33 cellular contexts compared by ENCODE assay signal in genomic region chr14:84080961-84081360, GRCh38.
"Had no signal": no experiment of that assay in that cellular context is flagged by ENCODE, and none has a peak within 500 bp of the region (broad histone marks: within the 10 kb centered on the region; RNA-seq: fewer than 3 reads in every experiment).

No MANE protein-coding gene starts in this region.

- H3K9me3 ChIP-seq: SJCRH30 had no signal

- H3K27me3 ChIP-seq: brain microvascular endothelial cell, SJCRH30 had no signal

- H3K27me3 Mint-ChIP-seq: activated CD4-positive, alpha-beta memory T cell treated with anti-CD3 and anti-CD28 coated beads, Interleukin-2, amount 10 ng/mL, durations not matched to agents 7 days and 5 days; activated CD8-positive, alpha-beta memory T cell treated with anti-CD3 and anti-CD28 coated beads, Interleukin-2, amount 10 ng/mL, durations not matched to agents 7 days and 5 days; activated naive CD8-positive, alpha-beta T cell treated with anti-CD3 and anti-CD28 coated beads for 36 hours; activated T-helper 17 cell treated with anti-CD3 and anti-CD28 coated beads, Interleukin-2, amount 50 U/mL, for 72 hours had no signal

- H3K4me2 ChIP-seq: KMS-11, PC-9 had no signal

- H3K27ac ChIP-seq: brain microvascular endothelial cell, KMS-11, PC-9, SJCRH30, SK-N-MC, WERI-Rb-1 had no signal

- H3K27ac Mint-ChIP-seq: activated CD4-positive, alpha-beta memory T cell treated with anti-CD3 and anti-CD28 coated beads, Interleukin-2, amount 10 ng/mL, durations not matched to agents 7 days and 5 days; activated CD8-positive, alpha-beta memory T cell treated with anti-CD3 and anti-CD28 coated beads, Interleukin-2, amount 10 ng/mL, durations not matched to agents 7 days and 5 days; activated naive CD8-positive, alpha-beta T cell treated with anti-CD3 and anti-CD28 coated beads for 36 hours; activated T-cell treated with anti-CD3 and anti-CD28 coated beads, Interleukin-2, amount 50 U/mL, for 72 hours; activated T-helper 17 cell treated with anti-CD3 and anti-CD28 coated beads, Interleukin-2, amount 50 U/mL, for 72 hours had no signal

- H3K36me3 ChIP-seq: brain microvascular endothelial cell, SJCRH30, WERI-Rb-1 had no signal

- H3K4me1 Mint-ChIP-seq: activated CD4-positive, alpha-beta memory T cell treated with anti-CD3 and anti-CD28 coated beads, Interleukin-2, amount 10 ng/mL, durations not matched to agents 7 days and 5 days; activated CD8-positive, alpha-beta memory T cell treated with anti-CD3 and anti-CD28 coated beads, Interleukin-2, amount 10 ng/mL, durations not matched to agents 7 days and 5 days; activated naive CD8-positive, alpha-beta T cell treated with anti-CD3 and anti-CD28 coated beads for 36 hours; activated T-helper 17 cell treated with anti-CD3 and anti-CD28 coated beads, Interleukin-2, amount 50 U/mL, for 72 hours had no signal

- H3K36me3 Mint-ChIP-seq: activated CD8-positive, alpha-beta memory T cell treated with anti-CD3 and anti-CD28 coated beads, Interleukin-2, amount 10 ng/mL, durations not matched to agents 7 days and 5 days; activated naive CD8-positive, alpha-beta T cell treated with anti-CD3 and anti-CD28 coated beads for 36 hours had no signal

- DNase-seq: activated CD4-positive, alpha-beta memory T cell treated with anti-CD3 and anti-CD28 coated beads, Interleukin-2, amount 10 ng/mL, durations not matched to agents 7 days and 5 days; activated CD4-positive, alpha-beta T cell treated with anti-CD3 and anti-CD28 coated beads for 1 hour; activated CD4-positive, alpha-beta T cell treated with anti-CD3 and anti-CD28 coated beads for 48 hours; activated CD4-positive, CD25-positive, alpha-beta regulatory T cell; activated CD8-positive, alpha-beta memory T cell treated with anti-CD3 and anti-CD28 coated beads for 24 hours; activated CD8-positive, alpha-beta memory T cell treated with anti-CD3 and anti-CD28 coated beads, Interleukin-2, amount 10 ng/mL, durations not matched to agents 7 days and 5 days; activated CD8-positive, alpha-beta memory T cell treated with anti-CD3 and anti-CD28 coated beads, Interleukin-2, amount 50 U/mL, for 48 hours; activated effector memory CD4-positive, alpha-beta T cell treated with anti-CD3 and anti-CD28 coated beads, Interleukin-2, amount 50 U/mL, for 16 hours; activated naive CD4-positive, alpha-beta T cell; activated naive CD4-positive, alpha-beta T cell treated with anti-CD3 and anti-CD28 coated beads, Interleukin-2, amount 50 U/mL, for 16 hours; activated naive CD8-positive, alpha-beta T cell treated with anti-CD3 and anti-CD28 coated beads for 36 hours; activated T-cell treated with anti-CD3 and anti-CD28 coated beads, Interleukin-2, amount 50 U/mL, for 72 hours; amniotic stem cell; aorta; brain microvascular endothelial cell; central memory CD4-positive, alpha-beta T cell; NCI-H1105; NCI-H1417 treated with DMSO at 0.1 percent for 48 hours; NCI-H187 treated with DMSO at 0.1 percent for 48 hours; NCI-H2081; NCI-H2171 treated with DMSO at 0.1 percent for 48 hours; NCI-H2227 treated with DMSO at 0.1 percent for 48 hours; NCI-H446 treated with DMSO at 0.1 percent for 48 hours; NCI-H524 treated with DMSO at 0.1 percent for 48 hours; NK-92 treated with Interleukin-12 subunit alpha and Interleukin-12 subunit beta, amount 100 ng/mL, for 24 hours; PC-9; SHP77; SJCRH30; T1000; WERI-Rb-1 had no signal

- H3K4me3 ChIP-seq: PC-9, SJCRH30, SK-N-MC had no signal

- H3K9ac ChIP-seq: KMS-11 had no signal

- ATAC-seq: activated CD8-positive, alpha-beta memory T cell treated with anti-CD3 and anti-CD28 coated beads, Interleukin-2, amount 10 ng/mL, durations not matched to agents 7 days and 5 days; activated T-cell treated with anti-CD3 and anti-CD28 coated beads, Interleukin-2, amount 50 U/mL, for 72 hours; activated T-helper 17 cell treated with anti-CD3 and anti-CD28 coated beads, Interleukin-2, amount 50 U/mL, for 72 hours had no signal

- H2AFZ ChIP-seq: PC-9 had no signal

- H3K4me3 Mint-ChIP-seq: activated CD4-positive, alpha-beta memory T cell treated with anti-CD3 and anti-CD28 coated beads, Interleukin-2, amount 10 ng/mL, durations not matched to agents 7 days and 5 days; activated CD8-positive, alpha-beta memory T cell treated with anti-CD3 and anti-CD28 coated beads, Interleukin-2, amount 10 ng/mL, durations not matched to agents 7 days and 5 days; activated naive CD8-positive, alpha-beta T cell treated with anti-CD3 and anti-CD28 coated beads for 36 hours; activated T-cell treated with anti-CD3 and anti-CD28 coated beads, Interleukin-2, amount 50 U/mL, for 72 hours; activated T-helper 17 cell treated with anti-CD3 and anti-CD28 coated beads, Interleukin-2, amount 50 U/mL, for 72 hours had no signal

- H3K4me1 ChIP-seq: SJCRH30 had no signal
